ENCODE assay signal across 1 cellular context in the genomic region with DNA sequence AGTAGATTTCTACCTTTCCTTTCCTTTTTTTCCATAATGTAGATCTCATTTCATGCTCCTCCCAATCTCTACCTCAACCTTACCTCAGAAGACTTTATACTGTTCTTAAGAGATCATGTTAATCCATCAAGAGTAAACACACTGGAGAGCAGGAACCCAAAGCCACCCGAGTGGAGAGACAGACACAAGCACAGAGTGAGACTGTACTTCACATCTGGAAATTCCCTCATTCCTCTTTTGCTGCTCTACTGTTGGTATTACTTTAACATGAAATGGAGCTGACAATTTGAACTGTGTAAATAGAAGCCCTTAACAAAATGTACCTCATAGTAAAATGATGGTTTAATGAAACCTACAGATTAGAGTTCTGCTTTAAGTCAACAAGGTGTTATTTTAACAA.
TF ChIP-seq lines count a peak whose summit lies in the region.

No MANE protein-coding gene starts in this region.

TF ChIP-seq in GM23338, 12 proteins besides CTCF, POLR2A, EP300 and RAD21 (continued from another document):
- TF ChIP-seq, protein P1, sequence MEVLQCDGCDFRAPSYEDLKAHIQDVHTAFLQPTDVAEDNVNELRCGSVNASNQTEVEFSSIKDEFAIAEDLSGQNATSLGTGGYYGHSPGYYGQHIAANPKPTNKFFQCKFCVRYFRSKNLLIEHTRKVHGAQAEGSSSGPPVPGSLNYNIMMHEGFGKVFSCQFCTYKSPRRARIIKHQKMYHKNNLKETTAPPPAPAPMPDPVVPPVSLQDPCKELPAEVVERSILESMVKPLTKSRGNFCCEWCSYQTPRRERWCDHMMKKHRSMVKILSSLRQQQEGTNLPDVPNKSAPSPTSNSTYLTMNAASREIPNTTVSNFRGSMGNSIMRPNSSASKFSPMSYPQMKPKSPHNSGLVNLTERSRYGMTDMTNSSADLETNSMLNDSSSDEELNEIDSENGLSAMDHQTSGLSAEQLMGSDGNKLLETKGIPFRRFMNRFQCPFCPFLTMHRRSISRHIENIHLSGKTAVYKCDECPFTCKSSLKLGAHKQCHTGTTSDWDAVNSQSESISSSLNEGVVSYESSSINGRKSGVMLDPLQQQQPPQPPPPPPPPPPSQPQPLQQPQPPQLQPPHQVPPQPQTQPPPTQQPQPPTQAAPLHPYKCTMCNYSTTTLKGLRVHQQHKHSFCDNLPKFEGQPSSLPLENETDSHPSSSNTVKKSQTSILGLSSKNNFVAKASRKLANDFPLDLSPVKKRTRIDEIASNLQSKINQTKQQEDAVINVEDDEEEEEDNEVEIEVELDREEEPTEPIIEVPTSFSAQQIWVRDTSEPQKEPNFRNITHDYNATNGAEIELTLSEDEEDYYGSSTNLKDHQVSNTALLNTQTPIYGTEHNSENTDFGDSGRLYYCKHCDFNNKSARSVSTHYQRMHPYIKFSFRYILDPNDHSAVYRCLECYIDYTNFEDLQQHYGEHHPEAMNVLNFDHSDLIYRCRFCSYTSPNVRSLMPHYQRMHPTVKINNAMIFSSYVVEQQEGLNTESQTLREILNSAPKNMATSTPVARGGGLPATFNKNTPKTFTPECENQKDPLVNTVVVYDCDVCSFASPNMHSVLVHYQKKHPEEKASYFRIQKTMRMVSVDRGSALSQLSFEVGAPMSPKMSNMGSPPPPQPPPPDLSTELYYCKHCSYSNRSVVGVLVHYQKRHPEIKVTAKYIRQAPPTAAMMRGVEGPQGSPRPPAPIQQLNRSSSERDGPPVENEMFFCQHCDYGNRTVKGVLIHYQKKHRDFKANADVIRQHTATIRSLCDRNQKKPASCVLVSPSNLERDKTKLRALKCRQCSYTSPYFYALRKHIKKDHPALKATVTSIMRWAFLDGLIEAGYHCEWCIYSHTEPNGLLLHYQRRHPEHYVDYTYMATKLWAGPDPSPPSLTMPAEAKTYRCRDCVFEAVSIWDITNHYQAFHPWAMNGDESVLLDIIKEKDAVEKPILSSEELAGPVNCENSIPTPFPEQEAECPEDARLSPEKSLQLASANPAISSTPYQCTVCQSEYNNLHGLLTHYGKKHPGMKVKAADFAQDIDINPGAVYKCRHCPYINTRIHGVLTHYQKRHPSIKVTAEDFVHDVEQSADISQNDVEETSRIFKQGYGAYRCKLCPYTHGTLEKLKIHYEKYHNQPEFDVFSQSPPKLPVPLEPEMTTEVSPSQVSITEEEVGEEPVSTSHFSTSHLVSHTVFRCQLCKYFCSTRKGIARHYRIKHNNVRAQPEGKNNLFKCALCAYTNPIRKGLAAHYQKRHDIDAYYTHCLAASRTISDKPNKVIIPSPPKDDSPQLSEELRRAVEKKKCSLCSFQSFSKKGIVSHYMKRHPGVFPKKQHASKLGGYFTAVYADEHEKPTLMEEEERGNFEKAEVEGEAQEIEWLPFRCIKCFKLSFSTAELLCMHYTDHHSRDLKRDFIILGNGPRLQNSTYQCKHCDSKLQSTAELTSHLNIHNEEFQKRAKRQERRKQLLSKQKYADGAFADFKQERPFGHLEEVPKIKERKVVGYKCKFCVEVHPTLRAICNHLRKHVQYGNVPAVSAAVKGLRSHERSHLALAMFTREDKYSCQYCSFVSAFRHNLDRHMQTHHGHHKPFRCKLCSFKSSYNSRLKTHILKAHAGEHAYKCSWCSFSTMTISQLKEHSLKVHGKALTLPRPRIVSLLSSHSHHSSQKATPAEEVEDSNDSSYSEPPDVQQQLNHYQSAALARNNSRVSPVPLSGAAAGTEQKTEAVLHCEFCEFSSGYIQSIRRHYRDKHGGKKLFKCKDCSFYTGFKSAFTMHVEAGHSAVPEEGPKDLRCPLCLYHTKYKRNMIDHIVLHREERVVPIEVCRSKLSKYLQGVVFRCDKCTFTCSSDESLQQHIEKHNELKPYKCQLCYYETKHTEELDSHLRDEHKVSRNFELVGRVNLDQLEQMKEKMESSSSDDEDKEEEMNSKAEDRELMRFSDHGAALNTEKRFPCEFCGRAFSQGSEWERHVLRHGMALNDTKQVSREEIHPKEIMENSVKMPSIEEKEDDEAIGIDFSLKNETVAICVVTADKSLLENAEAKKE (CRISPR knock-in tag; IDR thresholded peaks at IDR 0.05), result no peak
- no peak for TF ChIP-seq STAT1 (IDR thresholded peaks at IDR 0.05; ENCODE audit: unreplicated experiment)
- no peak for TF ChIP-seq ZNF114 (CRISPR knock-in tag; IDR thresholded peaks at IDR 0.05)
- no peak for TF ChIP-seq JUNB (IDR thresholded peaks at IDR 0.05; ENCODE audit: unreplicated experiment)
- TF ChIP-seq CREB1 (CRISPR knock-in tag; IDR thresholded peaks at IDR 0.05; ENCODE audit: low read depth), result no peak
- TF ChIP-seq ZNF331 (CRISPR knock-in tag; IDR thresholded peaks at IDR 0.05; ENCODE audit: low read depth), result no peak
- no peak for TF ChIP-seq NANOG (IDR thresholded peaks at IDR 0.05; ENCODE audit: borderline replicate concordance)
- TF ChIP-seq, protein P2, sequence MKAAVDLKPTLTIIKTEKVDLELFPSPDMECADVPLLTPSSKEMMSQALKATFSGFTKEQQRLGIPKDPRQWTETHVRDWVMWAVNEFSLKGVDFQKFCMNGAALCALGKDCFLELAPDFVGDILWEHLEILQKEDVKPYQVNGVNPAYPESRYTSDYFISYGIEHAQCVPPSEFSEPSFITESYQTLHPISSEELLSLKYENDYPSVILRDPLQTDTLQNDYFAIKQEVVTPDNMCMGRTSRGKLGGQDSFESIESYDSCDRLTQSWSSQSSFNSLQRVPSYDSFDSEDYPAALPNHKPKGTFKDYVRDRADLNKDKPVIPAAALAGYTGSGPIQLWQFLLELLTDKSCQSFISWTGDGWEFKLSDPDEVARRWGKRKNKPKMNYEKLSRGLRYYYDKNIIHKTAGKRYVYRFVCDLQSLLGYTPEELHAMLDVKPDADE (IDR thresholded peaks at IDR 0.05), result no peak
- TF ChIP-seq EZH2phosphoT487 (IDR thresholded peaks at IDR 0.05; ENCODE audit: unreplicated experiment), result no peak
- TF ChIP-seq, protein P3, sequence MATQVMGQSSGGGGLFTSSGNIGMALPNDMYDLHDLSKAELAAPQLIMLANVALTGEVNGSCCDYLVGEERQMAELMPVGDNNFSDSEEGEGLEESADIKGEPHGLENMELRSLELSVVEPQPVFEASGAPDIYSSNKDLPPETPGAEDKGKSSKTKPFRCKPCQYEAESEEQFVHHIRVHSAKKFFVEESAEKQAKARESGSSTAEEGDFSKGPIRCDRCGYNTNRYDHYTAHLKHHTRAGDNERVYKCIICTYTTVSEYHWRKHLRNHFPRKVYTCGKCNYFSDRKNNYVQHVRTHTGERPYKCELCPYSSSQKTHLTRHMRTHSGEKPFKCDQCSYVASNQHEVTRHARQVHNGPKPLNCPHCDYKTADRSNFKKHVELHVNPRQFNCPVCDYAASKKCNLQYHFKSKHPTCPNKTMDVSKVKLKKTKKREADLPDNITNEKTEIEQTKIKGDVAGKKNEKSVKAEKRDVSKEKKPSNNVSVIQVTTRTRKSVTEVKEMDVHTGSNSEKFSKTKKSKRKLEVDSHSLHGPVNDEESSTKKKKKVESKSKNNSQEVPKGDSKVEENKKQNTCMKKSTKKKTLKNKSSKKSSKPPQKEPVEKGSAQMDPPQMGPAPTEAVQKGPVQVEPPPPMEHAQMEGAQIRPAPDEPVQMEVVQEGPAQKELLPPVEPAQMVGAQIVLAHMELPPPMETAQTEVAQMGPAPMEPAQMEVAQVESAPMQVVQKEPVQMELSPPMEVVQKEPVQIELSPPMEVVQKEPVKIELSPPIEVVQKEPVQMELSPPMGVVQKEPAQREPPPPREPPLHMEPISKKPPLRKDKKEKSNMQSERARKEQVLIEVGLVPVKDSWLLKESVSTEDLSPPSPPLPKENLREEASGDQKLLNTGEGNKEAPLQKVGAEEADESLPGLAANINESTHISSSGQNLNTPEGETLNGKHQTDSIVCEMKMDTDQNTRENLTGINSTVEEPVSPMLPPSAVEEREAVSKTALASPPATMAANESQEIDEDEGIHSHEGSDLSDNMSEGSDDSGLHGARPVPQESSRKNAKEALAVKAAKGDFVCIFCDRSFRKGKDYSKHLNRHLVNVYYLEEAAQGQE (IDR thresholded peaks at IDR 0.05; ENCODE audit: unreplicated experiment), result no peak
TF ChIP-seq in GM23338: peak in this region for 0.
